ENCODE assay signal across 8 cellular contexts in genomic region chr2:25878361-25879132, GRCh38. TPM values are rescaled to one million over a fixed set of nuclear protein-coding genes. Genes with fewer than 3 reads are reported as not detected.
DNase-seq lines count a peak whose midpoint lies in the region; ATAC-seq and TF ChIP-seq lines count a peak whose summit lies in the region.

Gene ASXL2 (minus strand): TSS chr2:25878487. CDS start chr2:25878222, 265 bp downstream.

- WGBS in H9 (ENCODE audit: extremely low coverage, insufficient read length, low lambda C conversion rate) = no CpG with 5 or more reads among the region's 56 CpGs

- H2AK5ac ChIP-seq in H9 (ENCODE audit: insufficient read length, low read length) = no peak within 1 kb of the TSS

- H2BK20ac ChIP-seq in H9 (ENCODE audit: low read depth, low read length, poor library complexity, severe bottlenecking) = no peak within 1 kb of the TSS

- no peaks in the 10 kb centered on the region for H3K4me1 ChIP-seq in H9 (ENCODE audit: insufficient read depth, low read length)

- H2BK5ac ChIP-seq in H9 (ENCODE audit: insufficient read length, low read length) = no peak within 1 kb of the TSS

- H3K56ac ChIP-seq in H9 (ENCODE audit: insufficient read length, low read depth, low read length) = no peak within 1 kb of the TSS

- peaks cover 3% of the 10 kb centered on the region; the same call in 1 of the 2 replicates for H3K36me3 ChIP-seq in MG63

- H3K4me3 Mint-ChIP-seq in H9 (peak within 1 kb of the TSS; percentile 95 to 98), nephron progenitor cell (peak within 1 kb of the TSS; percentile 98)
- peak within 1 kb of the TSS; percentile 88 to 95 for H3K4me3 Mint-ChIP-seq in stimulated activated naive CD8-positive, alpha-beta T cell treated with anti-CD3 and anti-CD28 coated beads, Interleukin-15, amount 100 ng/mL, for 72 hours

- no peaks in the 10 kb centered on the region for H3K9me3 Mint-ChIP-seq in H9
- no peaks in the 10 kb centered on the region for H3K9me3 Mint-ChIP-seq in nephron progenitor cell
- no peaks in the 10 kb centered on the region for H3K9me3 Mint-ChIP-seq in stimulated activated naive CD8-positive, alpha-beta T cell treated with anti-CD3 and anti-CD28 coated beads, Interleukin-15, amount 100 ng/mL, for 72 hours

- H3K14ac ChIP-seq in H9 (ENCODE audit: insufficient read depth, low read length) = peak within 1 kb of the TSS; percentile 81; the same call in 1 of the 2 replicates

- H4K20me1 ChIP-seq in H9 (ENCODE audit: control insufficient read depth, insufficient read depth, insufficient read length) = no peaks in the 10 kb centered on the region

- DNase-seq in ELR (ENCODE audit: low read depth) = peak; percentile 95
- DNase-seq in H9 = peak; percentile 99
- DNase-seq in MG63 = peak; percentile 98
- DNase-seq in SHP77 treated with DMSO at 0.1 percent for 48 hours (lab: John Stamatoyannopoulos, UW) = peak; percentile 95
- peak; percentile 99 for DNase-seq in activated effector memory CD4-positive, alpha-beta T cell treated with anti-CD3 and anti-CD28 coated beads, Interleukin-2, amount 50 U/mL, for 16 hours
- peak; percentile 95 for DNase-seq in fibroblast of the conjunctiva (ENCODE audit: low read depth)
- peak; percentile 97 for DNase-seq in nephron progenitor cell
- DNase-seq in stimulated activated naive CD8-positive, alpha-beta T cell treated with anti-CD3 and anti-CD28 coated beads, Interleukin-15, amount 100 ng/mL, for 72 hours = peak; percentile 96 to 98

- no peak within 1 kb of the TSS for H3K4ac ChIP-seq in H9 (ENCODE audit: low read depth, low read length)

- no peak within 1 kb of the TSS for H2BK120ac ChIP-seq in H9 (ENCODE audit: low read depth, low read length, poor library complexity, severe bottlenecking)

- H3T11ph ChIP-seq in H9 (ENCODE audit: low read length) = no peak within 1 kb of the TSS

- peak; percentile 91 for ATAC-seq in stimulated activated naive CD8-positive, alpha-beta T cell treated with anti-CD3 and anti-CD28 coated beads, Interleukin-15, amount 100 ng/mL, for 72 hours

- peak within 1 kb of the TSS; percentile 56 for H3K18ac ChIP-seq in H9 (ENCODE audit: insufficient read length, low read depth, low read length)

- peak within 1 kb of the TSS; percentile 71 for H3K4me2 ChIP-seq in H9 (ENCODE audit: insufficient read depth, insufficient read length, low read length)

- peak within 1 kb of the TSS; percentile 83 for H3K9ac ChIP-seq in H9 (ENCODE audit: extremely low read depth, insufficient read length, low read length)

- H3K4me3 ChIP-seq in MG63 = peak within 1 kb of the TSS; percentile 95

- TF ChIP-seq CTCF in H9 (conservative IDR thresholded peaks at IDR 0.05) = no peak
- TF ChIP-seq CTCF in nephron progenitor cell (IDR thresholded peaks at IDR 0.05) = no peak

- no peak within 1 kb of the TSS for H4K5ac ChIP-seq in H9 (ENCODE audit: insufficient read length, low read depth, low read length)

- H3K27me3 ChIP-seq in H9 (ENCODE audit: insufficient read depth, low read length) = no peaks in the 10 kb centered on the region
- no peaks in the 10 kb centered on the region for H3K27me3 ChIP-seq in MG63

- peaks cover 26% of the 10 kb centered on the region for H3K27me3 Mint-ChIP-seq in H9 (ENCODE audit: low read depth)
- peaks cover 24% of the 10 kb centered on the region for H3K27me3 Mint-ChIP-seq in nephron progenitor cell (ENCODE audit: low read depth, poor library complexity)
- H3K27me3 Mint-ChIP-seq in stimulated activated naive CD8-positive, alpha-beta T cell treated with anti-CD3 and anti-CD28 coated beads, Interleukin-15, amount 100 ng/mL, for 72 hours = no peaks in the 10 kb centered on the region

- H3K9me3 ChIP-seq in H9 (ENCODE audit: control insufficient read depth, low read depth, low read length) (no peaks in the 10 kb centered on the region), MG63 (no peaks in the 10 kb centered on the region)

- peaks cover 13 to 20% of the 10 kb centered on the region in 2 experiments for H3K4me1 Mint-ChIP-seq in H9
- peaks cover 25% of the 10 kb centered on the region for H3K4me1 Mint-ChIP-seq in nephron progenitor cell
- peaks cover 57% of the 10 kb centered on the region for H3K4me1 Mint-ChIP-seq in stimulated activated naive CD8-positive, alpha-beta T cell treated with anti-CD3 and anti-CD28 coated beads, Interleukin-15, amount 100 ng/mL, for 72 hours

- no peak within 1 kb of the TSS for H2BK12ac ChIP-seq in H9 (ENCODE audit: insufficient read length, low read depth, low read length)

- H3K36me3 Mint-ChIP-seq in H9 (ENCODE audit: insufficient read depth in 1 of 3, low read depth in 3 of 3) = peaks cover 0 to 7% (median 0%) of the 10 kb centered on the region in 3 experiments; a peak in 4 of 7 replicates
- H3K36me3 Mint-ChIP-seq in nephron progenitor cell (ENCODE audit: low read depth) = peaks cover 10% of the 10 kb centered on the region

- no peak within 1 kb of the TSS for H3K23ac ChIP-seq in H9 (ENCODE audit: insufficient read length, low read depth, low read length)

- H4K8ac ChIP-seq in H9 (replicated peaks; ENCODE audit: insufficient read length, low read depth, low read length) = no peak within 1 kb of the TSS

- H3K79me2 ChIP-seq in H9 (ENCODE audit: insufficient read depth, low read length) = peaks cover 11% of the 10 kb centered on the region; the same call in 1 of the 2 replicates

- no peaks in the 10 kb centered on the region for H3K23me2 ChIP-seq in H9 (ENCODE audit: insufficient read length, low read depth, low read length, poor library complexity, severe bottlenecking)

- peaks cover 4% of the 10 kb centered on the region for H3K79me1 ChIP-seq in H9 (ENCODE audit: insufficient read depth, low read depth, low read length, poor library complexity, severe bottlenecking)

- H2AFZ ChIP-seq in H9 (ENCODE audit: low read length) = no peak within 1 kb of the TSS

- no peak within 1 kb of the TSS for H3K27ac ChIP-seq in H9 (ENCODE audit: insufficient read length, low read depth, low read length)

- H3K27ac Mint-ChIP-seq in H9 (peak within 1 kb of the TSS; percentile 97 to 99 (median 98)), nephron progenitor cell (peak within 1 kb of the TSS; percentile 98)
- peak within 1 kb of the TSS; percentile 98 for H3K27ac Mint-ChIP-seq in stimulated activated naive CD8-positive, alpha-beta T cell treated with anti-CD3 and anti-CD28 coated beads, Interleukin-15, amount 100 ng/mL, for 72 hours

- H4K91ac ChIP-seq in H9 (ENCODE audit: insufficient read length, low read depth, low read length) = no peak within 1 kb of the TSS

- peak within 1 kb of the TSS; percentile 0; the same call in 1 of the 2 replicates for H2BK15ac ChIP-seq in H9 (ENCODE audit: low read depth, low read length)

RNA-seq across cellular contexts. Expression of gene ASXL2, which starts in this region (rescaled TPM):
- total RNA-seq in H9 (2021) = 32.7 and 35.4 TPM in 2 replicates
- total RNA-seq in MG63 (2014; rRNA removed; shearing (Covaris generic); ENCODE audit: low replicate concordance) = 3.6 and 8.8 TPM in 2 replicates
